22 cellular contexts compared by ENCODE assay signal in the genomic region with DNA sequence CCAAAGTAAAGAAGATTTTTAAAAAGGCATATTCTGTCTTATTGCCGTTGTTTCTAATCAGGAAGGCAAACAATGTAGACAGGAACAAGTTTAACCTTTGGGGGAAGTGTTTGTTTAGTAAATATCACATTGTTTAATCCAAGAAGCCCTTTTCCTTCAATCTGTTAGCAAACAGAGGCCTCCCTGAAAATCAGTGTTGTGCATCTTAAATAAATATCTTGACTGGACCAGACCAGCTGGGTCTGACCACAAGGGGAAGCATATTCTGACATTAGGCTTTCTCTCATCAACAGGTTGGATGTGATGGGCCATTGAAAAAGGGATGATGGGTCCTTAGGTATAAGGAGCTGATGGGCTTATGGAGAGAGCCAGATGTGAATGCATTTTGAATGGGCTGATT.
DNase-seq lines count a peak whose midpoint lies in the region; ATAC-seq and TF ChIP-seq lines count a peak whose summit lies in the region.
"Had no signal": no experiment of that assay in that cellular context is flagged by ENCODE, and none has a peak within 500 bp of the region (broad histone marks: within the 10 kb centered on the region; RNA-seq: fewer than 3 reads in every experiment).

No MANE protein-coding gene starts in this region.

- no peaks in the 10 kb centered on the region for H3K27me3 Mint-ChIP-seq in WTC11 (ENCODE audit: low read depth)
- peaks cover 9% of the 10 kb centered on the region for H3K27me3 Mint-ChIP-seq in activated CD8-positive, alpha-beta T cell treated with anti-CD3 and anti-CD28 coated beads for 36 hours

- POLR2A ChIA-PET in WTC11 (lab: Charles Lee): no interaction called here
- POLR2A ChIA-PET in activated CD8-positive, alpha-beta T cell treated with anti-CD3 and anti-CD28 coated beads for 36 hours (lab: Charles Lee): no interaction called here

- no peak for DNase-seq in AG10803 (ENCODE audit: low read depth)
- no peak for DNase-seq in HFF-Myc (ENCODE audit: extremely low read depth, low read depth)
- DNase-seq in WTC11 (ENCODE audit: low spot score): no peak
- DNase-seq in fibroblast of villous mesenchyme (ENCODE audit: low read depth): no peak
- DNase-seq in NCI-H1105 treated with DMSO at 0.1 percent for 48 hours (lab: John Stamatoyannopoulos, UW): no peak
- DNase-seq in NCI-H82 treated with DMSO at 0.1 percent for 48 hours (lab: John Stamatoyannopoulos, UW; ENCODE audit: unreplicated experiment): no peak
- no peak for DNase-seq in SHP77 (lab: John Stamatoyannopoulos, UW)
- no peak for DNase-seq in activated CD8-positive, alpha-beta T cell treated with anti-CD3 and anti-CD28 coated beads for 36 hours
- DNase-seq: activated CD4-positive, alpha-beta T cell treated with anti-CD3 and anti-CD28 coated beads for 48 hours; activated naive CD4-positive, alpha-beta T cell treated with Interleukin-2 at 50 U/mL for 16 hours; DMS 273 treated with DMSO at 0.1 percent for 48 hours; H7; natural killer cell; NCI-H1694; NCI-H446 treated with DMSO at 0.1 percent for 48 hours; psoas muscle; SJCRH30; spleen; T-helper 9 cell had no signal

- intact Hi-C loops in activated CD8-positive, alpha-beta T cell treated with anti-CD3 and anti-CD28 coated beads for 36 hours (cut with micrococcal nuclease): no loop called here

- CTCF ChIA-PET in WTC11 (lab: Charles Lee): no interaction called here
- CTCF ChIA-PET in activated CD8-positive, alpha-beta T cell treated with anti-CD3 and anti-CD28 coated beads for 36 hours (lab: Charles Lee): interaction anchor here (0.9 to 3.7 kb wide), 2 partner anchors 209 to 327 kb away, joined by 3 to 49 read pairs; no protein-coding TSS in a partner anchor

- H3K4me3 Mint-ChIP-seq in WTC11: no peak overlapping the region
- no peak overlapping the region for H3K4me3 Mint-ChIP-seq in activated CD8-positive, alpha-beta T cell treated with anti-CD3 and anti-CD28 coated beads for 36 hours
- H3K4me3 Mint-ChIP-seq: memory B cell, natural killer cell had no signal

- H3K36me3 Mint-ChIP-seq in WTC11: no peaks in the 10 kb centered on the region
- no peaks in the 10 kb centered on the region for H3K36me3 Mint-ChIP-seq in activated CD8-positive, alpha-beta T cell treated with anti-CD3 and anti-CD28 coated beads for 36 hours (ENCODE audit: low read depth)
- H3K36me3 Mint-ChIP-seq: memory B cell, natural killer cell had no signal

- TF ChIP-seq CTCF in AG10803 (conservative IDR thresholded peaks at IDR 0.05; ENCODE audit: low read length): 0 out of 2 replicates have a peak, but pooled peaks have one; percentile 6
- TF ChIP-seq CTCF in HFF-Myc (IDR thresholded peaks at IDR 0.05; ENCODE audit: low read depth, low read length, missing control alignments): peak; percentile 7
- TF ChIP-seq CTCF in WTC11 (IDR thresholded peaks at IDR 0.05): no peak
- peak; percentile 36 for TF ChIP-seq CTCF in fibroblast of villous mesenchyme (IDR thresholded peaks at IDR 0.05; ENCODE audit: insufficient read depth, low read depth, low read length)
- TF ChIP-seq CTCF in activated CD8-positive, alpha-beta T cell treated with anti-CD3 and anti-CD28 coated beads for 36 hours (IDR thresholded peaks at IDR 0.05): no peak

- ATAC-seq in WTC11: no peak; the same call in 1 of the 2 replicates
- ATAC-seq in activated CD8-positive, alpha-beta T cell treated with anti-CD3 and anti-CD28 coated beads for 36 hours: no peak
- ATAC-seq: esophagus mucosa, natural killer cell, psoas muscle had no signal

- H3K9me3 Mint-ChIP-seq in WTC11: no peaks in the 10 kb centered on the region
- no peaks in the 10 kb centered on the region for H3K9me3 Mint-ChIP-seq in activated CD8-positive, alpha-beta T cell treated with anti-CD3 and anti-CD28 coated beads for 36 hours
- H3K9me3 Mint-ChIP-seq: memory B cell, natural killer cell had no signal

- H3K27ac Mint-ChIP-seq in WTC11: no peak overlapping the region
- H3K27ac Mint-ChIP-seq in activated CD8-positive, alpha-beta T cell treated with anti-CD3 and anti-CD28 coated beads for 36 hours: no peak overlapping the region
- H3K27ac Mint-ChIP-seq: memory B cell, natural killer cell had no signal

- H3K4me3 ChIP-seq in AG10803 (ENCODE audit: low read length) (no peak overlapping the region), HFF-Myc (replicated peaks; ENCODE audit: low read depth, low read length) (no peak overlapping the region), fibroblast of villous mesenchyme (ENCODE audit: low read depth, low read length) (no peak overlapping the region)
- H3K4me3 ChIP-seq: BLaER1, psoas muscle, SJCRH30, spleen had no signal

- no peaks in the 10 kb centered on the region for H3K4me1 Mint-ChIP-seq in WTC11
- no peaks in the 10 kb centered on the region for H3K4me1 Mint-ChIP-seq in activated CD8-positive, alpha-beta T cell treated with anti-CD3 and anti-CD28 coated beads for 36 hours (ENCODE audit: low read depth)
- H3K4me1 Mint-ChIP-seq: memory B cell, natural killer cell had no signal

TF ChIP-seq in WTC11, 78 proteins besides CTCF, POLR2A, EP300 and RAD21:
- TF ChIP-seq RORB (CRISPR knock-in tag; IDR thresholded peaks at IDR 0.05) (0 out of 2 replicates have a peak, but pooled peaks have one; percentile 68), NFYB (CRISPR knock-in tag; conservative IDR thresholded peaks at IDR 0.05; ENCODE audit: low read depth) (no peak)

Comparison
In these comparisons a context has a peak if more than half of its experiments do, and no peak if none do; other contexts are left out.
1. CTCF ChIP-seq: peak in AG10803 (single experiment), HFF-Myc (single experiment) and fibroblast of villous mesenchyme (single experiment); none in WTC11 (single experiment) and activated CD8-positive, alpha-beta T cell treated with anti-CD3 and anti-CD28 coated beads for 36 hours (single experiment).